Comparison of ENCODE assay signal across 9 cellular contexts in genomic region chr7:106659369-106659962, GRCh38. TPM values are rescaled to one million over a fixed set of nuclear protein-coding genes. Genes with fewer than 3 reads are reported as not detected.
A peak's percentile ranks its signal among the peaks of the same experiment; 100 is the strongest.
DNase-seq lines count a peak whose midpoint lies in the region; ATAC-seq, FAIRE-seq and TF ChIP-seq lines count a peak whose summit lies in the region.
"Had no signal": no experiment of that assay in that cellular context is flagged by ENCODE, and none has a peak within 500 bp of the region (broad histone marks: within the 10 kb centered on the region; RNA-seq: fewer than 3 reads in every experiment).

No MANE protein-coding gene starts in this region.

- ATAC-seq in thoracic aorta (ENCODE audit: insufficient number of reproducible peaks, low FRiP score, low read depth): no peak

- no peak for FAIRE-seq in kidney (lab: Jason Lieb, UNC)
- FAIRE-seq: TTC549 had no signal

- H3K9me3 ChIP-seq in kidney (ENCODE audit: control insufficient read depth in 1 of 2, low read length in 2 of 2) (no peaks in the 10 kb centered on the region), thoracic aorta (no peaks in the 10 kb centered on the region)

- no peaks in the 10 kb centered on the region for H3K36me3 ChIP-seq in kidney (ENCODE audit: control insufficient read depth in 1 of 2, insufficient read depth in 2 of 2, low read length in 2 of 2)
- no peaks in the 10 kb centered on the region for H3K36me3 ChIP-seq in thoracic aorta

- DNase-seq in activated CD4-positive, alpha-beta T cell treated with anti-CD3 and anti-CD28 coated beads, Interleukin-2, amount 10 ng/mL, durations not matched to agents 7 days and 5 days: no peak
- no peak for DNase-seq in activated CD4-positive, alpha-beta T cell treated with anti-CD3 and anti-CD28 coated beads, Interleukin-2, amount 50 U/mL, for 4 hours
- DNase-seq in kidney (no peak), thoracic aorta (ENCODE audit: low spot score) (no peak), Ammon's horn (ENCODE audit: low spot score) (no peak), GF-D8 (lab: John Stamatoyannopoulos, UW) (no peak)
- no peak for DNase-seq in effector CD4-positive, alpha-beta T cell

- POLR2A ChIA-PET in activated CD4-positive, alpha-beta T cell treated with anti-CD3 and anti-CD28 coated beads, Interleukin-2, amount 10 ng/mL, durations not matched to agents 7 days and 5 days (lab: Charles Lee): no interaction called here

- H3K4me1 Mint-ChIP-seq in activated CD4-positive, alpha-beta T cell treated with anti-CD3 and anti-CD28 coated beads, Interleukin-2, amount 10 ng/mL, durations not matched to agents 7 days and 5 days: peaks cover 31% of the 10 kb centered on the region
- peaks cover 33% of the 10 kb centered on the region for H3K4me1 Mint-ChIP-seq in activated naive CD8-positive, alpha-beta T cell (ENCODE audit: low read depth)

- intact Hi-C loops in kidney (cut with DNase I): no loop called here

- peaks cover 3% of the 10 kb centered on the region for H3K36me3 Mint-ChIP-seq in activated CD4-positive, alpha-beta T cell treated with anti-CD3 and anti-CD28 coated beads, Interleukin-2, amount 10 ng/mL, durations not matched to agents 7 days and 5 days (ENCODE audit: low read depth)
- H3K36me3 Mint-ChIP-seq in activated naive CD8-positive, alpha-beta T cell: no peaks in the 10 kb centered on the region

- peaks cover 10% of the 10 kb centered on the region for H3K27me3 Mint-ChIP-seq in activated CD4-positive, alpha-beta T cell treated with anti-CD3 and anti-CD28 coated beads, Interleukin-2, amount 10 ng/mL, durations not matched to agents 7 days and 5 days
- H3K27me3 Mint-ChIP-seq in activated naive CD8-positive, alpha-beta T cell: no peaks in the 10 kb centered on the region

- peak overlapping the region; percentile 68 to 95 for H3K9ac ChIP-seq in kidney (ENCODE audit: low read length in 2 of 2)

- TF ChIP-seq CTCF in kidney (IDR thresholded peaks at IDR 0.05; ENCODE audit: borderline replicate concordance, extremely low read depth, insufficient read depth) (no peak), thoracic aorta (IDR thresholded peaks at IDR 0.05) (no peak)

- H3K27me3 ChIP-seq in thoracic aorta (replicated peaks; ENCODE audit: insufficient read depth): no peaks in the 10 kb centered on the region

- H3K9me3 Mint-ChIP-seq in activated CD4-positive, alpha-beta T cell treated with anti-CD3 and anti-CD28 coated beads, Interleukin-2, amount 10 ng/mL, durations not matched to agents 7 days and 5 days: no peaks in the 10 kb centered on the region
- no peaks in the 10 kb centered on the region for H3K9me3 Mint-ChIP-seq in activated naive CD8-positive, alpha-beta T cell (ENCODE audit: low read depth)

- H3K4me1 ChIP-seq in kidney (ENCODE audit: control insufficient read depth in 1 of 2, insufficient read depth in 1 of 2, low read depth in 1 of 2, low read length in 2 of 2) (peaks cover 3 to 7% of the 10 kb centered on the region in 2 donors), thoracic aorta (ENCODE audit: control insufficient read depth in 1 of 2, low read depth in 2 of 2) (peaks cover 22 to 35% of the 10 kb centered on the region in 2 donors)

- CTCF ChIA-PET in activated CD4-positive, alpha-beta T cell treated with anti-CD3 and anti-CD28 coated beads, Interleukin-2, amount 10 ng/mL, durations not matched to agents 7 days and 5 days (lab: Charles Lee): interaction anchor here (0.7 to 4.7 kb wide), 17 partner anchors 11 to 402 kb away, joined by 3 to 41 read pairs (median 4); no protein-coding TSS in a partner anchor

- H3K4me3 Mint-ChIP-seq in activated CD4-positive, alpha-beta T cell treated with anti-CD3 and anti-CD28 coated beads, Interleukin-2, amount 10 ng/mL, durations not matched to agents 7 days and 5 days: peak overlapping the region; percentile 87
- H3K4me3 Mint-ChIP-seq in activated naive CD8-positive, alpha-beta T cell: peak overlapping the region; percentile 95

- H3K27ac ChIP-seq in kidney (ENCODE audit: low read depth in 2 of 2, low read length in 2 of 2) (peak overlapping the region; percentile 4 to 93), thoracic aorta (peak overlapping the region; percentile 88 to 96)

- H3K27ac Mint-ChIP-seq in activated CD4-positive, alpha-beta T cell treated with anti-CD3 and anti-CD28 coated beads, Interleukin-2, amount 10 ng/mL, durations not matched to agents 7 days and 5 days: peak overlapping the region; percentile 82
- peak overlapping the region; percentile 96 for H3K27ac Mint-ChIP-seq in activated naive CD8-positive, alpha-beta T cell

- H3K4me3 ChIP-seq in kidney (ENCODE audit: low read length in 2 of 2) (peak overlapping the region; percentile 60 to 81), thoracic aorta (peak overlapping the region; percentile 89)

RNA-seq across cellular contexts. Expression of gene CCDC71L, which starts 1.5 kb away (rescaled TPM):
- 10 to 100 TPM in 1 of 2 experiments, 1 to 10 TPM in 1; 9.5 to 12.1 TPM for total RNA-seq in activated CD4-positive, alpha-beta T cell treated with anti-CD3 and anti-CD28 coated beads, Interleukin-2, amount 10 ng/mL, durations not matched to agents 7 days and 5 days
- total RNA-seq in kidney (26.2 TPM), thoracic aorta (100 to 1,000 TPM in 1 of 2 donors, 10 to 100 TPM in 1; 57.9 to 101 TPM)
- polyA plus RNA-seq in kidney (ENCODE audit: insufficient read depth, low read depth, low replicate concordance): 9.4 TPM
